Comparison of ENCODE assay signal across 17 cellular contexts in the genomic region with DNA sequence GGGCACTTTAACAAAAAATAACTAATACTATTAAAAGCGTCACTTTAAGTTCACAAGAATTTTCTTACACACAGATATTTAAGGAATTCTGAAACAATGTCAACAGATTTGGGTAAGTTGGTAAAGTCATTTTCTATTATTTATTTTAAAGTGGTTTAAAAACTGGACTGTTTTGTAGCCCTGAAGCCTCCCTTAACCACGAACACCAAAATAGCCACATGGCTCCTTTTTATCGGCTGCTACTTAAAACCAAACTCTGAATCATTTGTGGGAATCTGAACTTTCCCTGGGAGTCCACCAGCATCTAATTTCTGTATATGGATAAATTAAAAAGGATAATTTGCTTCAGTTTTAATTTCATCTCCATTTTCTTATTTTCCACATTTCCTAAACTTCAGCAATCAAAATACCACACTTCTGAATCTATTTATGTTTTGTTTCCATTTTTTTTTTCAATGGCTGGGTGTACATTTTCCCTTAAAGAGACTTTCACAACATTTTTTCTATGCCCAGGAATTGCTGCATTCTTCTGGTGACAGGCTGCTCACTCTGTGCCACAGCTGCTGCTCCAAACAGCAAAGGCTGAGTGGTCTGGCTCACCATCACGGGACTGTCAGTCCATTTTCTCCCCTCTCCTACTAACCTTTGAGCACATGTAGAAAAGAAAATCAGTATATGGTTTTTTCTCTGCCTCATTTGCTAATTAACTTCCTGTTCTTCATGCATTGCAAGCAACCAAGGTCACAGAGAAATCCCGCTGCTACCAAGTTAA.
A peak's percentile ranks its signal among the peaks of the same experiment; 100 is the strongest.
DNase-seq lines count a peak whose midpoint lies in the region; ATAC-seq and TF ChIP-seq lines count a peak whose summit lies in the region.
"Had no signal": no experiment of that assay in that cellular context is flagged by ENCODE, and none has a peak within 500 bp of the region (broad histone marks: within the 10 kb centered on the region; RNA-seq: fewer than 3 reads in every experiment).

No MANE protein-coding gene starts in this region.

- H3K4me3 ChIP-seq in HFF-Myc (replicated peaks; ENCODE audit: low read depth, low read length) = no peak overlapping the region
- no peak overlapping the region for H3K4me3 ChIP-seq in astrocyte of the spinal cord (ENCODE audit: low read depth, low read length)
- H3K4me3 ChIP-seq: ovary, sigmoid colon had no signal

- intact Hi-C loops in left cardiac atrium (cut with DNase I) = no loop called here

- in situ Hi-C loops in astrocyte of the spinal cord (cut with HindIII; ENCODE audit: low sequenced_read_pairs) (no loop called here), GM13976 (cut with MboI; ENCODE audit: low sequenced_read_pairs, unreplicated experiment) (no loop called here)

- TF ChIP-seq CTCF in AG09319 (IDR thresholded peaks at IDR 0.05; ENCODE audit: low read depth, low read length) (no peak), HFF-Myc (IDR thresholded peaks at IDR 0.05; ENCODE audit: low read depth, low read length, missing control alignments) (no peak), astrocyte of the spinal cord (IDR thresholded peaks at IDR 0.05; ENCODE audit: low read depth, low read length) (no peak), GM13976 (IDR thresholded peaks at IDR 0.05; ENCODE audit: borderline replicate concordance, control extremely low read depth, extremely low read depth, insufficient read depth, missing control alignments) (no peak)

- no peak for ATAC-seq in left cardiac atrium
- ATAC-seq: Right ventricle myocardium inferior, T-cell had no signal

- DNase-seq in AG09319 (ENCODE audit: extremely low read depth, low read depth) (peak; percentile 15), HFF-Myc (ENCODE audit: extremely low read depth, low read depth) (peak; percentile 5), astrocyte of the spinal cord (ENCODE audit: low read depth, low spot score) (peak; percentile 71), iris pigment epithelial cell (ENCODE audit: low read depth) (peak; percentile 58), amygdala (lab: John Stamatoyannopoulos, UW) (no peak), left cardiac atrium (no peak), GM13976 (ENCODE audit: low spot score) (no peak), NCI-H2196 (lab: John Stamatoyannopoulos, UW; ENCODE audit: unreplicated experiment) (no peak)
- DNase-seq: activated CD4-positive, alpha-beta T cell treated with anti-CD3 and anti-CD28 coated beads, Interleukin-2, amount 50 U/mL, for 1 hour; activated naive CD4-positive, alpha-beta T cell; aorta; NCI-H1694 treated with DMSO at 0.1 percent for 48 hours; NCI-H446; ovary; sigmoid colon; T-cell had no signal

Comparison
In these comparisons a context has a peak if more than half of its experiments do, and no peak if none do; other contexts are left out.
1. DNase-seq: peak in AG09319 (single experiment), HFF-Myc (single experiment), astrocyte of the spinal cord (single experiment) and iris pigment epithelial cell (single experiment); none in amygdala (0 of 56), left cardiac atrium (single experiment), GM13976 (single experiment) and NCI-H2196 (single experiment).